Comparison of ENCODE assay signal across 8 cellular contexts in genomic region chr18:54828290-54828871, GRCh38. TPM values are rescaled to one million over a fixed set of nuclear protein-coding genes. Genes with fewer than 3 reads are reported as not detected.
DNase-seq lines count a peak whose midpoint lies in the region; ATAC-seq, FAIRE-seq and TF ChIP-seq lines count a peak whose summit lies in the region.

RAB27B (plus strand) TSS chr18:54828477; CDS start chr18:54877586, 49,109 bp downstream.

- TF ChIP-seq CTCF in A549 (IDR thresholded peaks at IDR 0.05) (no peak), epithelial cell of proximal tubule (conservative IDR thresholded peaks at IDR 0.05; ENCODE audit: low read depth, low read length) (peak; percentile 10)

- peak within 1 kb of the TSS; percentile 97 for H3K4me2 ChIP-seq in A549

- H3K4me1 ChIP-seq in A549 (peaks cover 32% of the 10 kb centered on the region), HAP-1 (peaks cover 5% of the 10 kb centered on the region)

- TF ChIP-seq RAD21 in A549 (conservative IDR thresholded peaks at IDR 0.05 in 1 of 2, IDR thresholded peaks at IDR 0.05 in 1 of 2), result no peak; a peak in 1 of 5 replicates

- H3K4me3 ChIP-seq in A549 (peak within 1 kb of the TSS; percentile 67), HAP-1 (peak within 1 kb of the TSS; percentile 14; the same call in 1 of the 2 replicates), epithelial cell of proximal tubule (ENCODE audit: low read depth, low read length) (peak within 1 kb of the TSS; percentile 71)

- H3K9me3 ChIP-seq in A549, result peaks cover 9% of the 10 kb centered on the region; the same call in 2 of the 3 replicates
- H3K9me3 ChIP-seq in HAP-1, result no peaks in the 10 kb centered on the region

- TF ChIP-seq EP300 in A549 (IDR thresholded peaks at IDR 0.05), result no peak

- H3K27me3 ChIP-seq in HAP-1 (ENCODE audit: low read depth), result no peaks in the 10 kb centered on the region

- POLR2A ChIA-PET in A549 (lab: Yijun Ruan, JAX), result interaction anchor here (1.0 to 2.0 kb wide), 3 partner anchors 51 to 87 kb away, joined by 4 to 10 read pairs (median 4); no protein-coding TSS in a partner anchor

- no peak for FAIRE-seq in A549 (lab: Jason Lieb, UNC)

- WGBS in A549 (ENCODE audit: missing lambda C conversion rate), result 0% methylated on average over 17 of the region's 35 CpGs

- no peaks in the 10 kb centered on the region for H3K36me3 ChIP-seq in HAP-1 (replicated peaks)

- peak; percentile 93 to 94 for ATAC-seq in A549

- CTCF ChIA-PET in A549 (lab: Yijun Ruan, JAX), result interaction anchor here (1.1 to 1.3 kb wide), 4 partner anchors 28 to 149 kb away, joined by 3 read pairs; no protein-coding TSS in a partner anchor

- in situ Hi-C loops in HAP-1 (cut with MboI; ENCODE audit: low sequenced_read_pairs), result no loop called here

- TF ChIP-seq POLR2A in A549 (IDR thresholded peaks at IDR 0.05; ENCODE audit: low read length), result peak; percentile 59

- H3K27ac ChIP-seq in A549, result peak within 1 kb of the TSS; percentile 92 to 98

- DNase-seq in A549 (ENCODE audit: low read depth in 1 of 2, low spot score in 1 of 2) (peak; percentile 59 to 90), HAP-1 (ENCODE audit: low spot score in 2 of 2) (peak; percentile 65 to 76), NCI-H774 (lab: John Stamatoyannopoulos, UW) (peak; percentile 34), epithelial cell of proximal tubule (ENCODE audit: low read depth) (peak; percentile 36), mucosa of gallbladder (ENCODE audit: low spot score) (peak; percentile 82), GM19240 (ENCODE audit: insufficient read length, low spot score) (no peak)
- peak; percentile 82 for DNase-seq in activated CD8-positive, alpha-beta memory T cell treated with anti-CD3 and anti-CD28 coated beads, Interleukin-2, amount 50 U/mL, for 48 hours
- peak; percentile 46 to 61 for DNase-seq in stimulated activated CD8-positive, alpha-beta memory T cell treated with anti-CD3 and anti-CD28 coated beads, Interleukin-15, amount 100 ng/mL, for 48 hours (ENCODE audit: low read depth in 2 of 2)

TF ChIP-seq in A549, 52 proteins besides CTCF, POLR2A, EP300 and RAD21:
- TF ChIP-seq MYC (IDR thresholded peaks at IDR 0.05; ENCODE audit: borderline replicate concordance, low read length) (peak; percentile 44; the same call in 1 of the 2 replicates), SREBF2 (IDR thresholded peaks at IDR 0.05) (no peak), MAX (IDR thresholded peaks at IDR 0.05) (peak; percentile 72), ZSCAN20 (CRISPR knock-in tag; IDR thresholded peaks at IDR 0.05) (no peak), FOSL2 (IDR thresholded peaks at IDR 0.05) (no peak), FOSL2 (CRISPR knock-in tag; IDR thresholded peaks at IDR 0.05) (peak; percentile 61), HMGXB4 (CRISPR knock-in tag; IDR thresholded peaks at IDR 0.05; ENCODE audit: borderline replicate concordance) (no peak), SMC3 (IDR thresholded peaks at IDR 0.05) (peak; percentile 30; the same call in 2 of the 3 replicates), TFCP2L1 (CRISPR knock-in tag; IDR thresholded peaks at IDR 0.05) (0 out of 2 replicates have a peak, but pooled peaks have one; percentile 29), PHF8 (IDR thresholded peaks at IDR 0.05; ENCODE audit: borderline replicate concordance, low read depth) (no peak), JUN (IDR thresholded peaks at IDR 0.05) (peak; percentile 25 to 62; a peak in 3 of 5 replicates), E2F6 (IDR thresholded peaks at IDR 0.05; ENCODE audit: borderline replicate concordance, low read depth) (peak; percentile 81; the same call in 1 of the 2 replicates)

RNA-seq across cellular contexts. Expression of gene RAB27B, which starts in this region (rescaled TPM):
- polyA plus RNA-seq in A549 (2011; rRNA removed) (11.0 and 11.3 TPM in 2 replicates), A549 (2017; fragmentation: RNase III; extraction: RNeasy Plus Mini Kit Qiagen cat#74134 plus additional on column Dnase treatment) (11.7 to 13.2 TPM (median 12.2 TPM) in 3 replicates)
- polyA plus RNA-seq in A549 (2012; cell fraction: cytosol; rRNA removed), result 1.0 and 1.2 TPM in 2 replicates
- 0.56 and 1.3 TPM in 2 replicates for polyA plus RNA-seq in A549 (2012; cell fraction: nucleus; rRNA removed)
- 10.8 and 14.8 TPM in 2 replicates for polyA minus RNA-seq in A549 (2011; rRNA and poly(A)+ RNA removed)
- total RNA-seq in epithelial cell of proximal tubule (1.7 and 2.1 TPM in 2 replicates), mucosa of gallbladder (16.6 TPM)

Comparison
In these comparisons a context has a peak if more than half of its experiments do, and no peak if none do; other contexts are left out.
1. H3K4me3 ChIP-seq: peak in every context shown above with its lines; median percentile 71 in epithelial cell of proximal tubule; 67 in A549; 14 in HAP-1.